ENCODE assay signal across 37 cellular contexts in genomic region chr2:100778812-100779450, GRCh38.
"Had no signal": no experiment of that assay in that cellular context is flagged by ENCODE, and none has a peak within 500 bp of the region (broad histone marks: within the 10 kb centered on the region; RNA-seq: fewer than 3 reads in every experiment).

No MANE protein-coding gene starts in this region.

- H3K4me3 Mint-ChIP-seq: activated CD4-positive, alpha-beta memory T cell treated with anti-CD3 and anti-CD28 coated beads, Interleukin-2, amount 10 ng/mL, durations not matched to agents 7 days and 5 days; activated CD4-positive, alpha-beta T cell treated with anti-CD3 and anti-CD28 coated beads for 36 hours; activated CD4-positive, alpha-beta T cell treated with anti-CD3 and anti-CD28 coated beads, Interleukin-2, amount 10 ng/mL, durations not matched to agents 7 days and 5 days; activated CD8-positive, alpha-beta memory T cell treated with anti-CD3 and anti-CD28 coated beads, Interleukin-2, amount 10 ng/mL, durations not matched to agents 7 days and 5 days; activated CD8-positive, alpha-beta T cell treated with anti-CD3 and anti-CD28 coated beads, Interleukin-2, amount 10 ng/mL, durations not matched to agents 7 days and 5 days; activated naive CD4-positive, alpha-beta T cell treated with anti-CD3 and anti-CD28 coated beads for 36 hours; activated naive CD8-positive, alpha-beta T cell treated with anti-CD3 and anti-CD28 coated beads for 36 hours; activated T-cell treated with anti-CD3 and anti-CD28 coated beads, Interleukin-2, amount 50 U/mL, for 4 hours; activated T-cell treated with anti-CD3 and anti-CD28 coated beads, Interleukin-2, amount 50 U/mL, for 72 hours; activated T-helper 1 cell treated with anti-CD3 and anti-CD28 coated beads, Interleukin-12 subunit alpha, Interleukin-12 subunit beta, Interleukin-2, Interleukin-4 antibody, amounts not matched to agents 30 ng/mL and 10 ng/mL and 1 ng/mL, durations not matched to agents 14 hours and 24 hours and 36 hours; activated T-helper 17 cell treated with anti-CD3 and anti-CD28 coated beads, Interleukin-2, amount 50 U/mL, for 72 hours; T-cell; T-helper 17 cell; WTC11 had no signal

- H3K27ac ChIP-seq: adrenal gland, brain microvascular endothelial cell, WERI-Rb-1 had no signal

- ATAC-seq: activated CD4-positive, alpha-beta T cell treated with anti-CD3 and anti-CD28 coated beads for 36 hours; activated CD4-positive, CD25-positive, alpha-beta regulatory T cell treated with anti-CD3 and anti-CD28 coated beads, Interleukin-2, amount 50 U/mL, for 24 hours; activated CD8-positive, alpha-beta memory T cell treated with anti-CD3 and anti-CD28 coated beads, Interleukin-2, amount 10 ng/mL, durations not matched to agents 7 days and 5 days; activated CD8-positive, alpha-beta T cell treated with anti-CD3 and anti-CD28 coated beads, Interleukin-2, amount 10 ng/mL, durations not matched to agents 7 days and 5 days; activated naive CD4-positive, alpha-beta T cell treated with anti-CD3 and anti-CD28 coated beads, Interleukin-2, amount 50 U/mL, for 72 hours; activated T-cell treated with anti-CD3 and anti-CD28 coated beads, Interleukin-2, amount 50 U/mL, for 4 hours; activated T-cell treated with anti-CD3 and anti-CD28 coated beads, Interleukin-2, amount 50 U/mL, for 72 hours; activated T-helper 17 cell treated with anti-CD3 and anti-CD28 coated beads, Interleukin-2, amount 50 U/mL, for 72 hours; body of pancreas; T-cell; T-helper 17 cell; WTC11 had no signal

- H3K9me3 ChIP-seq: adrenal gland, body of pancreas, breast epithelium had no signal

- H3K4me3 ChIP-seq: adrenal gland, body of pancreas, breast epithelium had no signal

- H3K36me3 Mint-ChIP-seq: activated CD8-positive, alpha-beta memory T cell treated with anti-CD3 and anti-CD28 coated beads, Interleukin-2, amount 10 ng/mL, durations not matched to agents 7 days and 5 days; activated naive CD4-positive, alpha-beta T cell treated with anti-CD3 and anti-CD28 coated beads, Interleukin-2, amount 50 U/mL, for 72 hours; activated naive CD8-positive, alpha-beta T cell treated with anti-CD3 and anti-CD28 coated beads for 36 hours; T-cell; WTC11 had no signal

- H3K27ac Mint-ChIP-seq: activated CD4-positive, alpha-beta memory T cell treated with anti-CD3 and anti-CD28 coated beads, Interleukin-2, amount 10 ng/mL, durations not matched to agents 7 days and 5 days; activated CD4-positive, alpha-beta T cell treated with anti-CD3 and anti-CD28 coated beads for 36 hours; activated CD4-positive, alpha-beta T cell treated with anti-CD3 and anti-CD28 coated beads, Interleukin-2, amount 10 ng/mL, durations not matched to agents 7 days and 5 days; activated CD8-positive, alpha-beta memory T cell treated with anti-CD3 and anti-CD28 coated beads, Interleukin-2, amount 10 ng/mL, durations not matched to agents 7 days and 5 days; activated CD8-positive, alpha-beta T cell treated with anti-CD3 and anti-CD28 coated beads, Interleukin-2, amount 10 ng/mL, durations not matched to agents 7 days and 5 days; activated naive CD4-positive, alpha-beta T cell treated with anti-CD3 and anti-CD28 coated beads for 36 hours; activated naive CD4-positive, alpha-beta T cell treated with anti-CD3 and anti-CD28 coated beads, Interleukin-2, amount 50 U/mL, for 72 hours; activated naive CD8-positive, alpha-beta T cell treated with anti-CD3 and anti-CD28 coated beads for 36 hours; activated T-cell treated with anti-CD3 and anti-CD28 coated beads, Interleukin-2, amount 50 U/mL, for 72 hours; activated T-helper 1 cell treated with anti-CD3 and anti-CD28 coated beads, Interleukin-12 subunit alpha, Interleukin-12 subunit beta, Interleukin-2, Interleukin-4 antibody, amounts not matched to agents 30 ng/mL and 10 ng/mL and 1 ng/mL, durations not matched to agents 14 hours and 24 hours and 36 hours; activated T-helper 17 cell treated with anti-CD3 and anti-CD28 coated beads, Interleukin-2, amount 50 U/mL, for 72 hours; T-cell; T-helper 17 cell; WTC11 had no signal

- H3K27me3 Mint-ChIP-seq: activated CD4-positive, alpha-beta T cell treated with anti-CD3 and anti-CD28 coated beads for 36 hours; activated CD4-positive, alpha-beta T cell treated with anti-CD3 and anti-CD28 coated beads, Interleukin-2, amount 10 ng/mL, durations not matched to agents 7 days and 5 days; activated naive CD8-positive, alpha-beta T cell treated with anti-CD3 and anti-CD28 coated beads for 36 hours had no signal

- H3K4me1 Mint-ChIP-seq: activated CD4-positive, alpha-beta memory T cell treated with anti-CD3 and anti-CD28 coated beads, Interleukin-2, amount 10 ng/mL, durations not matched to agents 7 days and 5 days; activated CD4-positive, alpha-beta T cell treated with anti-CD3 and anti-CD28 coated beads for 36 hours; activated CD4-positive, alpha-beta T cell treated with anti-CD3 and anti-CD28 coated beads, Interleukin-2, amount 10 ng/mL, durations not matched to agents 7 days and 5 days; activated CD8-positive, alpha-beta memory T cell treated with anti-CD3 and anti-CD28 coated beads, Interleukin-2, amount 10 ng/mL, durations not matched to agents 7 days and 5 days; activated naive CD8-positive, alpha-beta T cell treated with anti-CD3 and anti-CD28 coated beads for 36 hours; activated T-helper 17 cell treated with anti-CD3 and anti-CD28 coated beads, Interleukin-2, amount 50 U/mL, for 72 hours had no signal

- H3K36me3 ChIP-seq: adrenal gland, brain microvascular endothelial cell, breast epithelium, WERI-Rb-1 had no signal

- DNase-seq: activated CD4-positive, alpha-beta memory T cell treated with anti-CD3 and anti-CD28 coated beads, Interleukin-2, amount 10 ng/mL, durations not matched to agents 7 days and 5 days; activated CD4-positive, alpha-beta T cell treated with anti-CD3 and anti-CD28 coated beads for 1 hour; activated CD4-positive, alpha-beta T cell treated with anti-CD3 and anti-CD28 coated beads for 36 hours; activated CD4-positive, alpha-beta T cell treated with anti-CD3 and anti-CD28 coated beads for 48 hours; activated CD4-positive, alpha-beta T cell treated with anti-CD3 and anti-CD28 coated beads, Interleukin-2, amount 10 ng/mL, durations not matched to agents 7 days and 5 days; activated CD4-positive, alpha-beta T cell treated with anti-CD3 and anti-CD28 coated beads, Interleukin-2, amount 50 U/mL, for 48 hours; activated CD4-positive, CD25-positive, alpha-beta regulatory T cell; activated CD8-positive, alpha-beta memory T cell treated with anti-CD3 and anti-CD28 coated beads for 24 hours; activated CD8-positive, alpha-beta memory T cell treated with anti-CD3 and anti-CD28 coated beads, Interleukin-2, amount 10 ng/mL, durations not matched to agents 7 days and 5 days; activated CD8-positive, alpha-beta T cell treated with anti-CD3 and anti-CD28 coated beads, Interleukin-2, amount 10 ng/mL, durations not matched to agents 7 days and 5 days; activated effector memory CD4-positive, alpha-beta T cell treated with anti-CD3 and anti-CD28 coated beads, Interleukin-2, amount 50 U/mL, for 16 hours; activated gamma-delta T cell treated with Interleukin-2 at 50 U/mL for 16 hours; activated naive CD4-positive, alpha-beta T cell; activated naive CD4-positive, alpha-beta T cell treated with anti-CD3 and anti-CD28 coated beads for 36 hours; activated naive CD4-positive, alpha-beta T cell treated with anti-CD3 and anti-CD28 coated beads, Interleukin-2, amount 50 U/mL, for 16 hours; activated naive CD8-positive, alpha-beta T cell treated with anti-CD3 and anti-CD28 coated beads for 36 hours; activated T-cell treated with anti-CD3 and anti-CD28 coated beads for 4 hours; activated T-cell treated with anti-CD3 and anti-CD28 coated beads, Interleukin-2, amount 50 U/mL, for 1 hour; activated T-cell treated with anti-CD3 and anti-CD28 coated beads, Interleukin-2, amount 50 U/mL, for 4 hours; activated T-cell treated with anti-CD3 and anti-CD28 coated beads, Interleukin-2, amount 50 U/mL, for 72 hours; adrenal gland; amniotic stem cell; aorta; body of pancreas; brain microvascular endothelial cell; central memory CD4-positive, alpha-beta T cell; cerebellar nuclear complex; T-cell; T-helper 17 cell; T-helper 9 cell; WERI-Rb-1 had no signal

- H3K4me1 ChIP-seq: adrenal gland had no signal

- H3K9me3 Mint-ChIP-seq: activated CD4-positive, alpha-beta memory T cell treated with anti-CD3 and anti-CD28 coated beads, Interleukin-2, amount 10 ng/mL, durations not matched to agents 7 days and 5 days; activated CD4-positive, alpha-beta T cell treated with anti-CD3 and anti-CD28 coated beads, Interleukin-2, amount 10 ng/mL, durations not matched to agents 7 days and 5 days; activated naive CD4-positive, alpha-beta T cell treated with anti-CD3 and anti-CD28 coated beads for 36 hours; activated naive CD4-positive, alpha-beta T cell treated with anti-CD3 and anti-CD28 coated beads, Interleukin-2, amount 50 U/mL, for 72 hours; activated naive CD8-positive, alpha-beta T cell treated with anti-CD3 and anti-CD28 coated beads for 36 hours; activated T-cell treated with anti-CD3 and anti-CD28 coated beads, Interleukin-2, amount 50 U/mL, for 4 hours; activated T-cell treated with anti-CD3 and anti-CD28 coated beads, Interleukin-2, amount 50 U/mL, for 72 hours; activated T-helper 1 cell treated with anti-CD3 and anti-CD28 coated beads, Interleukin-12 subunit alpha, Interleukin-12 subunit beta, Interleukin-2, Interleukin-4 antibody, amounts not matched to agents 30 ng/mL and 10 ng/mL and 1 ng/mL, durations not matched to agents 14 hours and 24 hours and 36 hours; activated T-helper 17 cell treated with anti-CD3 and anti-CD28 coated beads, Interleukin-2, amount 50 U/mL, for 72 hours; T-cell; WTC11 had no signal

- H3K27me3 ChIP-seq: adrenal gland, body of pancreas, brain microvascular endothelial cell, breast epithelium had no signal
